ENCODE assay signal across 7 cellular contexts in the genomic region with DNA sequence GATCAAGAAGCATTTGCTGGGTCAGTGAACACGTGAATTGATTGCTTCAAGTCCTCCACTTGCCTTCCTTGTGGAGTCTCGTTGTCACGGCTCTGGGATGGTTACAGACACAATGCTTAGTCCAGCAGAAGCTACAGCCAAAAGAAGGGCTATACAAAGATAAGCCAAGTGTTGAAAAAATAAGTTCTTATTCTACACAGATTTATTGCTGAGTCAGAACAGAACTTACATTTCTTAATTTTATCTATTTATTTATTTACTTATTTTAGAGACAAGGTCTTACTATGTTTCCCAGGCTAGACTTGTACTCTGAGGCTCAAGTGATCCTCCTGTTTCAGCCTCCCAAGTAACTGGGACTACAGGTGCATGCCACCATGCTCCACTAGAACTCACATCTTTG.
"Had no signal": no experiment of that assay in that cellular context is flagged by ENCODE, and none has a peak within 500 bp of the region (broad histone marks: within the 10 kb centered on the region; RNA-seq: fewer than 3 reads in every experiment).

No MANE protein-coding gene starts in this region.

- H3K27ac Mint-ChIP-seq: GM23338, H9 had no signal

- H3K4me3 ChIP-seq: GM23338 had no signal

- FAIRE-seq: H1, H54, HTR-8/SVneo had no signal

- H2AFZ ChIP-seq: GM23338 had no signal

- ATAC-seq: GM23338 had no signal

- H3K4me2 ChIP-seq: GM23338 had no signal

- DNase-seq: H9, HCEC 1CT, KBM-7 had no signal

- H3K4me3 Mint-ChIP-seq: GM23338, H9 had no signal
